33 cellular contexts compared by ENCODE assay signal in the genomic region with DNA sequence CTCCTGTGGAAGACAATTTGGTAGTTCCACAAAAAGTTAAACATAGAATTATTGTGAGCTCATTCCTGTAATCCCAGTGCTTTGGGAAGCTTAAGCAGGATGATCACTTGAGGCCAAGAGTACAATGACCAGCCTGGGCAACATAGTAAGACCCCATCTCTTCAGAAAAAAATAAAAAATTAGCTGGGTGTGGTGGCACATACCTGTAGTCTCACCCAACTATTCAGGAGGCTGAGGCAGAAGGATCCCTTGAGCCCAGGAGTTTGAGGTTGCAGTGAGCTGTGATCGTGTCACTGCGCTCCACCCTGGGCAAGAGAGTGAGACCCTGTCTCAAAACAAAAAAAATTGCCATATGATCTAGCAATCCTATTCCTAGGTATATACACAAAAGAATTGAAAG. TPM values are rescaled to one million over a fixed set of nuclear protein-coding genes. Genes with fewer than 3 reads are reported as not detected.
"Had no signal": no experiment of that assay in that cellular context is flagged by ENCODE, and none has a peak within 500 bp of the region (broad histone marks: within the 10 kb centered on the region; RNA-seq: fewer than 3 reads in every experiment).

No MANE protein-coding gene starts in this region.

- H3K9me3 ChIP-seq: ascending aorta had no signal

- H3K27me3 ChIP-seq: ascending aorta, cardiac muscle cell had no signal

- H3K4me3 ChIP-seq: ascending aorta, cardiac muscle cell had no signal

- H3K4me1 ChIP-seq: ascending aorta had no signal

- H3K27ac ChIP-seq: cardiac muscle cell, VCaP had no signal

- ATAC-seq: activated CD8-positive, alpha-beta T cell treated with anti-CD3 and anti-CD28 coated beads for 36 hours; activated naive CD8-positive, alpha-beta T cell treated with anti-CD3 and anti-CD28 coated beads, Interleukin-2, amount 50 U/mL, for 24 hours; activated T-cell treated with anti-CD3 and anti-CD28 coated beads, Interleukin-2, amount 50 U/mL, for 4 hours; activated T-cell treated with anti-CD3 and anti-CD28 coated beads, Interleukin-2, amount 50 U/mL, for 72 hours had no signal

- DNase-seq: activated B cell treated with CpG ODN at 0.5 μM for 24 hours; activated CD4-positive, alpha-beta memory T cell treated with anti-CD3 and anti-CD28 coated beads for 36 hours; activated CD4-positive, alpha-beta T cell treated with anti-CD3 and anti-CD28 coated beads for 4 hours; activated CD4-positive, alpha-beta T cell treated with anti-CD3 and anti-CD28 coated beads, Interleukin-2, amount 10 ng/mL, durations not matched to agents 24 days and 14 days; activated CD4-positive, alpha-beta T cell treated with anti-CD3 and anti-CD28 coated beads, Interleukin-2, amount 50 U/mL, for 1 hour; activated CD4-positive, alpha-beta T cell treated with anti-CD3 and anti-CD28 coated beads, Interleukin-2, amount 50 U/mL, for 4 hours; activated CD4-positive, CD25-positive, alpha-beta regulatory T cell treated with anti-CD3 and anti-CD28 coated beads, Interleukin-2, amount 50 U/mL, for 72 hours; activated CD8-positive, alpha-beta memory T cell treated with anti-CD3 and anti-CD28 coated beads, Interleukin-2, amount 50 U/mL, for 4 hours; activated CD8-positive, alpha-beta T cell treated with anti-CD3 and anti-CD28 coated beads for 36 hours; activated effector memory CD4-positive, alpha-beta T cell treated with Interleukin-2 at 50 U/mL for 16 hours; activated gamma-delta T cell; activated naive CD4-positive, alpha-beta T cell treated with anti-CD3 and anti-CD28 coated beads, Interleukin-2, amount 10 ng/mL, durations not matched to agents 7 days and 5 days; activated naive CD4-positive, alpha-beta T cell treated with Interleukin-2 at 50 U/mL for 16 hours; activated naive CD8-positive, alpha-beta T cell treated with anti-CD3 and anti-CD28 coated beads, Interleukin-2, amount 10 ng/mL, durations not matched to agents 7 days and 5 days; activated naive CD8-positive, alpha-beta T cell treated with anti-CD3 and anti-CD28 coated beads, Interleukin-2, amount 50 U/mL, for 24 hours; activated T-cell treated with anti-CD3 and anti-CD28 coated beads for 4 hours; activated T-cell treated with anti-CD3 and anti-CD28 coated beads, Interleukin-2, amount 50 U/mL, for 1 hour; activated T-cell treated with anti-CD3 and anti-CD28 coated beads, Interleukin-2, amount 50 U/mL, for 4 hours; activated T-cell treated with anti-CD3 and anti-CD28 coated beads, Interleukin-2, amount 50 U/mL, for 72 hours; amygdala; anterior cingulate cortex; caudate nucleus; cerebellar nuclear complex; T-helper 2 cell; T-helper 9 cell had no signal

- FAIRE-seq: bronchial epithelial cell, TTC549 had no signal

- H3K36me3 ChIP-seq: ascending aorta, cardiac muscle cell had no signal

RNA-seq across cellular contexts. Expression of a gene that starts 7.8 kb away (rescaled TPM):
- total RNA-seq: activated CD4-positive, alpha-beta memory T cell treated with anti-CD3 and anti-CD28 coated beads for 36 hours; activated CD4-positive, alpha-beta T cell treated with anti-CD3 and anti-CD28 coated beads, Interleukin-2, amount 10 ng/mL, durations not matched to agents 24 days and 14 days; activated CD8-positive, alpha-beta memory T cell treated with anti-CD3 and anti-CD28 coated beads for 36 hours; activated CD8-positive, alpha-beta T cell treated with anti-CD3 and anti-CD28 coated beads for 36 hours; activated T-helper 2 cell treated with anti-CD3 and anti-CD28 coated beads, Interferon-gamma antibody, Interleukin-2, Interleukin-4, amounts not matched to agents 10 μg/mL and 5 μg/mL and 100 μg/mL, durations not matched to agents 14 hours and 24 hours and 36 hours; ascending aorta; bronchial epithelial cell; cardiac muscle cell had no signal
- polyA plus RNA-seq: adipose tissue, cardiac muscle cell had no signal
